Comparison of ENCODE assay signal across 25 cellular contexts in genomic region chr5:133266966-133267365, GRCh38.
"Had no signal": no experiment of that assay in that cellular context is flagged by ENCODE, and none has a peak within 500 bp of the region (broad histone marks: within the 10 kb centered on the region; RNA-seq: fewer than 3 reads in every experiment).

No MANE protein-coding gene starts in this region.

- H3K4me1 Mint-ChIP-seq: immature natural killer cell had no signal

- H3K4me3 Mint-ChIP-seq: immature natural killer cell; naive thymus-derived CD8-positive, alpha-beta T cell; nephron; neural crest cell; stimulated activated naive B cell treated with anti-CD40 and anti-IgM and Interleukin-4, amounts not matched to agents 10 μg/mL and 1 μg/mL and 100 μg/mL, for 72 hours had no signal

- H3K27ac ChIP-seq: left lung, lower lobe of right lung, ovary, right atrium auricular region, skin epidermis, stomach, testis, thyroid gland, transverse colon, upper lobe of right lung had no signal

- ATAC-seq: left colon; left lung; lower lobe of right lung; naive thymus-derived CD8-positive, alpha-beta T cell; stimulated activated naive B cell treated with anti-CD40 and anti-IgM and Interleukin-4, amounts not matched to agents 10 μg/mL and 1 μg/mL and 100 μg/mL, for 72 hours; stimulated activated naive CD8-positive, alpha-beta T cell treated with anti-CD3 and anti-CD28 coated beads, Interleukin-15, Interleukin-2, amounts not matched to agents 100 U/mL and 50 U/mL, for 24 hours had no signal

- H3K9me3 ChIP-seq: left lung, lower lobe of right lung, ovary, right atrium auricular region, stomach, testis, thyroid gland, transverse colon, upper lobe of right lung had no signal

- H3K4me3 ChIP-seq: left lung, lower lobe of right lung, ovary, right atrium auricular region, skin epidermis, stomach, testis, thyroid gland, transverse colon, upper lobe of right lung had no signal

- H3K4me1 ChIP-seq: left lung, lower lobe of right lung, right atrium auricular region, stomach, thyroid gland, transverse colon, upper lobe of right lung had no signal

- H3K36me3 Mint-ChIP-seq: immature natural killer cell; naive thymus-derived CD8-positive, alpha-beta T cell; stimulated activated naive B cell treated with anti-CD40 and anti-IgM and Interleukin-4, amounts not matched to agents 10 μg/mL and 1 μg/mL and 100 μg/mL, for 72 hours had no signal

- DNase-seq: hypothalamus; immature natural killer cell; kidney; left colon; left lung; lower lobe of right lung; mammary epithelial cell; mesenchymal stem cell; naive thymus-derived CD8-positive, alpha-beta T cell; ovary; stimulated activated CD4-positive, alpha-beta T cell treated with anti-CD3 and anti-CD28 coated beads, Interleukin-12 subunit alpha, Interleukin-12 subunit beta, amount 100 ng/mL, for 4 hours; stimulated activated CD4-positive, alpha-beta T cell treated with anti-CD3 and anti-CD28 coated beads, Interleukin-4, amount 100 ng/mL, for 4 hours; stimulated activated CD8-positive, alpha-beta memory T cell treated with anti-CD3 and anti-CD28 coated beads, Interleukin-4, amount 100 ng/mL, for 48 hours; stimulated activated naive B cell treated with anti-CD40 and anti-IgM and Interleukin-4, amounts not matched to agents 10 μg/mL and 1 μg/mL and 100 μg/mL, for 72 hours; stimulated activated naive CD8-positive, alpha-beta T cell treated with anti-CD3 and anti-CD28 coated beads, Interleukin-15, Interleukin-2, amounts not matched to agents 100 U/mL and 50 U/mL, for 24 hours; stomach; testis; thyroid gland; transverse colon; upper lobe of right lung had no signal

- H3K27ac Mint-ChIP-seq: immature natural killer cell; progenitor cell of endocrine pancreas; stimulated activated naive B cell treated with anti-CD40 and anti-IgM and Interleukin-4, amounts not matched to agents 10 μg/mL and 1 μg/mL and 100 μg/mL, for 72 hours had no signal

- H3K27me3 ChIP-seq: ovary, right atrium auricular region, testis, thyroid gland, transverse colon, upper lobe of right lung had no signal

- H3K9me3 Mint-ChIP-seq: immature natural killer cell; naive thymus-derived CD8-positive, alpha-beta T cell; nephron; neural crest cell; stimulated activated naive B cell treated with anti-CD40 and anti-IgM and Interleukin-4, amounts not matched to agents 10 μg/mL and 1 μg/mL and 100 μg/mL, for 72 hours had no signal

- H3K36me3 ChIP-seq: left lung, lower lobe of right lung, ovary, right atrium auricular region, stomach, thyroid gland, transverse colon, upper lobe of right lung had no signal
